Comparison of ENCODE assay signal across 26 cellular contexts in genomic region chr16:72044825-72045359, GRCh38. TPM values are rescaled to one million over a fixed set of nuclear protein-coding genes. Genes with fewer than 3 reads are reported as not detected.
DNase-seq lines count a peak whose midpoint lies in the region; ATAC-seq and TF ChIP-seq lines count a peak whose summit lies in the region.
"Had no signal": no experiment of that assay in that cellular context is flagged by ENCODE, and none has a peak within 500 bp of the region (broad histone marks: within the 10 kb centered on the region; RNA-seq: fewer than 3 reads in every experiment).

No MANE protein-coding gene starts in this region.

- peaks cover 10% of the 10 kb centered on the region for H3K9me3 Mint-ChIP-seq in CD8-positive, alpha-beta T cell

- peak; percentile 20 for DNase-seq in Karpas-422
- peak; percentile 18 for DNase-seq in islet precursor cell
- no peak for DNase-seq in CD8-positive, alpha-beta T cell
- DNase-seq in GM19238 (ENCODE audit: insufficient read length, low spot score) = no peak
- no peak for DNase-seq in erythroblast (lab: John Stamatoyannopoulos, UW)
- no peak for DNase-seq in NCI-H446 (lab: John Stamatoyannopoulos, UW)
- DNase-seq: 8988T; ACHN; AML-193; BE2C; Calu3; CD4-positive, alpha-beta T cell; COR-L47; DMS53; DMS79 treated with DMSO at 0.1 percent for 48 hours; GF-D8; H9 had no signal

- H3K9ac ChIP-seq in Karpas-422 (ENCODE audit: low read length) (no peak overlapping the region), liver (ENCODE audit: low read depth in 1 of 2, low read length in 2 of 2) (no peak overlapping the region)
- H3K9ac ChIP-seq: BLaER1 treated with 17β-estradiol and CSF1 and Interleukin-3, amounts not matched to agents 10 nM and 100 nM had no signal

- H3K27me3 Mint-ChIP-seq in CD8-positive, alpha-beta T cell (ENCODE audit: low read depth) = no peaks in the 10 kb centered on the region
- H3K27me3 Mint-ChIP-seq: CD4-positive, alpha-beta T cell had no signal

- H3K4me1 ChIP-seq in Karpas-422 (ENCODE audit: low read length) (no peaks in the 10 kb centered on the region), liver (ENCODE audit: control insufficient read depth in 4 of 4, insufficient read depth in 4 of 4, low read length in 3 of 4) (peaks cover 6 to 49% (median 21%) of the 10 kb centered on the region in 4 donors)
- no peaks in the 10 kb centered on the region for H3K4me1 ChIP-seq in CD8-positive, alpha-beta T cell (ENCODE audit: insufficient read depth, low read length)
- H3K4me1 ChIP-seq: A549, BE2C had no signal

- H3K27ac ChIP-seq in Karpas-422 (ENCODE audit: low read length) (no peak overlapping the region), liver (ENCODE audit: low read depth in 1 of 2, low read length in 2 of 2) (peak overlapping the region; percentile 88 to 95)
- no peak overlapping the region for H3K27ac ChIP-seq in CD8-positive, alpha-beta T cell (ENCODE audit: low read depth, low read length)
- H3K27ac ChIP-seq: A549; BLaER1 treated with 17β-estradiol and CSF1 and Interleukin-3, amounts not matched to agents 10 nM and 100 nM had no signal

- intact Hi-C loops in CD8-positive, alpha-beta T cell (cut with DNase I, micrococcal nuclease) = no loop called here

- H3K27ac Mint-ChIP-seq in CD8-positive, alpha-beta T cell = no peak overlapping the region
- H3K27ac Mint-ChIP-seq: CD14-positive monocyte; CD4-positive, alpha-beta T cell; GM23338; H9 had no signal

- POLR2A ChIA-PET in CD8-positive, alpha-beta T cell (lab: Charles Lee) = no interaction called here

- no peaks in the 10 kb centered on the region for H3K36me3 ChIP-seq in Karpas-422 (ENCODE audit: insufficient read depth, low read length)
- H3K36me3 ChIP-seq in liver (ENCODE audit: control insufficient read depth in 4 of 4, insufficient read depth in 3 of 4, low read depth in 1 of 4, low read length in 3 of 4) = no peaks in the 10 kb centered on the region
- peaks cover 4% of the 10 kb centered on the region for H3K36me3 ChIP-seq in CD8-positive, alpha-beta T cell (ENCODE audit: insufficient read depth, low read length)
- H3K36me3 ChIP-seq: BE2C had no signal

- CTCF ChIA-PET in CD8-positive, alpha-beta T cell (lab: Charles Lee) = no interaction called here

- no peak overlapping the region for H3K4me2 ChIP-seq in Karpas-422 (ENCODE audit: low read depth, low read length, poor library complexity, severe bottlenecking)
- H3K4me2 ChIP-seq: A549, GM23338 had no signal

- H3K79me2 ChIP-seq in Karpas-422 (ENCODE audit: low read length) = no peaks in the 10 kb centered on the region

- WGBS in liver = 29% methylated on average over 2 of the region's 2 CpGs

- H3K4me3 Mint-ChIP-seq in CD8-positive, alpha-beta T cell = no peak overlapping the region
- H3K4me3 Mint-ChIP-seq: CD14-positive monocyte; CD4-positive, alpha-beta T cell; GM23338; H9 had no signal

- H3K27me3 ChIP-seq in Karpas-422 (ENCODE audit: low read length) = no peaks in the 10 kb centered on the region
- no peaks in the 10 kb centered on the region for H3K27me3 ChIP-seq in liver (ENCODE audit: control insufficient read depth in 4 of 4, insufficient read depth in 4 of 4, low read length in 3 of 4)
- no peaks in the 10 kb centered on the region for H3K27me3 ChIP-seq in CD8-positive, alpha-beta T cell (ENCODE audit: insufficient read depth, low read length)
- H3K27me3 ChIP-seq: BE2C; BLaER1 treated with 17β-estradiol and CSF1 and Interleukin-3, amounts not matched to agents 10 nM and 100 nM had no signal

- H3K4me3 ChIP-seq in Karpas-422 (ENCODE audit: low read length) (no peak overlapping the region), liver (ENCODE audit: low read depth in 1 of 3, low read length in 3 of 3) (no peak overlapping the region)
- no peak overlapping the region for H3K4me3 ChIP-seq in CD8-positive, alpha-beta T cell (ENCODE audit: low read depth, low read length)
- H3K4me3 ChIP-seq: A549; BLaER1 treated with 17β-estradiol and CSF1 and Interleukin-3, amounts not matched to agents 10 nM and 100 nM; GM23338 had no signal

- no peak for TF ChIP-seq CTCF in liver (IDR thresholded peaks at IDR 0.05; ENCODE audit: low read depth, low read length, missing input control)
- TF ChIP-seq CTCF in CD8-positive, alpha-beta T cell (IDR thresholded peaks at IDR 0.05) = no peak

- no peak overlapping the region for H2AFZ ChIP-seq in Karpas-422 (ENCODE audit: low read length)
- H2AFZ ChIP-seq: GM23338 had no signal

- no peak for ATAC-seq in CD8-positive, alpha-beta T cell
- ATAC-seq: A549, GM23338, HCT116 had no signal

- peak; percentile 11 to 37 for TF ChIP-seq RAD21 in liver (IDR thresholded peaks at IDR 0.05)

- no peak for TF ChIP-seq POLR2A in erythroblast (IDR thresholded peaks at IDR 0.05; ENCODE audit: low read length)

- no peaks in the 10 kb centered on the region for H4K20me1 ChIP-seq in Karpas-422 (ENCODE audit: insufficient read depth, low read depth, low read length)
- H4K20me1 ChIP-seq: BLaER1 treated with 17β-estradiol and CSF1 and Interleukin-3, amounts not matched to agents 10 nM and 100 nM had no signal

- H3K9me3 ChIP-seq in Karpas-422 (ENCODE audit: low read length) (no peaks in the 10 kb centered on the region), liver (ENCODE audit: control insufficient read depth in 4 of 4, low read length in 3 of 4) (peaks cover 0 to 2% (median 0%) of the 10 kb centered on the region in 4 donors)
- H3K9me3 ChIP-seq in CD8-positive, alpha-beta T cell (ENCODE audit: low read length) = no peaks in the 10 kb centered on the region
- H3K9me3 ChIP-seq: A549, BE2C had no signal

- peaks cover 39% of the 10 kb centered on the region for H3K36me3 Mint-ChIP-seq in CD8-positive, alpha-beta T cell

- H3K9me2 ChIP-seq in Karpas-422 (replicated peaks; ENCODE audit: insufficient read depth, low read length) = no peaks in the 10 kb centered on the region

- no peaks in the 10 kb centered on the region for H3K4me1 Mint-ChIP-seq in CD8-positive, alpha-beta T cell (ENCODE audit: low read depth)
- H3K4me1 Mint-ChIP-seq: GM23338, H9 had no signal

TF ChIP-seq in liver, 16 proteins besides CTCF, POLR2A, EP300 and RAD21 (continues in another document):
- TF ChIP-seq HNF4A (conservative IDR thresholded peaks at IDR 0.05) (peak; percentile 79 to 91), HNF4G (IDR thresholded peaks at IDR 0.05) (no peak), SP1 (IDR thresholded peaks at IDR 0.05) (peak; percentile 74), ZBTB33 (IDR thresholded peaks at IDR 0.05) (peak; percentile 43), JUND (IDR thresholded peaks at IDR 0.05) (peak; percentile 42 to 62), MAX (IDR thresholded peaks at IDR 0.05) (peak; percentile 87), EGR1 (IDR thresholded peaks at IDR 0.05; ENCODE audit: low read depth in 2 of 2) (peak in 1 of 2 donors; percentile 45), NR2F2 (IDR thresholded peaks at IDR 0.05) (no peak), GABPA (IDR thresholded peaks at IDR 0.05 in 1 of 2, conservative IDR thresholded peaks at IDR 0.05 in 1 of 2) (no peak), FOXA2 (IDR thresholded peaks at IDR 0.05) (peak; percentile 83), ATF3 (IDR thresholded peaks at IDR 0.05) (no peak), RXRA (IDR thresholded peaks at IDR 0.05) (peak; percentile 51 to 83), YY1 (IDR thresholded peaks at IDR 0.05) (peak; percentile 89), FOXA1 (IDR thresholded peaks at IDR 0.05) (peak; percentile 26)

RNA-seq across cellular contexts. Expression of gene HP, which starts 9.4 kb away (rescaled TPM):
- total RNA-seq in Karpas-422 (2014; rRNA removed; shearing (Covaris generic); ENCODE audit: low replicate concordance) = not detected in 2 replicates
- over 10,000 TPM; 13,922 to 117,679 TPM for total RNA-seq in liver
- polyA plus RNA-seq in liver = over 10,000 TPM; 42,039 to 64,932 TPM
- not detected for total RNA-seq in CD8-positive, alpha-beta T cell
- total RNA-seq: Calu3; CD4-positive, alpha-beta T cell; Daoy; G401; GM23338; H9 had no signal

RNA-seq across cellular contexts. Expression of gene HPR, which starts 18.1 kb away (rescaled TPM):
- total RNA-seq in Karpas-422 (2014; rRNA removed; shearing (Covaris generic); ENCODE audit: low replicate concordance) = not detected in 2 replicates
- total RNA-seq in liver = 100 to 1,000 TPM in 1 of 2 donors, 10 to 100 TPM in 1; 94.5 to 129 TPM
- polyA plus RNA-seq in liver = 1,000 to 10,000 TPM in 1 of 2 donors, 100 to 1,000 TPM in 1; 201 to 1,958 TPM
- not detected for total RNA-seq in CD8-positive, alpha-beta T cell
- total RNA-seq: Calu3; CD4-positive, alpha-beta T cell; Daoy; G401; GM23338; H4; H9 had no signal
- polyA plus RNA-seq: A549, CD14-positive monocyte, GM23338 had no signal

RNA-seq across cellular contexts. Expression of gene DHODH, which starts 36.3 kb away (rescaled TPM):
- total RNA-seq in Karpas-422 (2014; rRNA removed; shearing (Covaris generic); ENCODE audit: low replicate concordance) = 7.6 and 14.2 TPM in 2 replicates
- total RNA-seq in liver = 100 to 1,000 TPM in 1 of 2 donors, 10 to 100 TPM in 1; 14.4 to 150 TPM
- polyA plus RNA-seq in liver = 10 to 100 TPM; 62.7 to 96.1 TPM
- 1 to 10 TPM; 2.4 to 3.0 TPM for total RNA-seq in CD8-positive, alpha-beta T cell

RNA-seq across cellular contexts. Expression of gene PKD1L3, which starts 44.7 kb away (rescaled TPM):
- not detected in 2 replicates for total RNA-seq in Karpas-422 (2014; rRNA removed; shearing (Covaris generic); ENCODE audit: low replicate concordance)
- 1 to 10 TPM; 1.2 to 3.3 TPM for total RNA-seq in liver
- under 1 TPM; 0.15 to 0.57 TPM for polyA plus RNA-seq in liver
- not detected for total RNA-seq in CD8-positive, alpha-beta T cell
- total RNA-seq: Calu3; CD4-positive, alpha-beta T cell; Daoy; G401; GM23338; H4; H9 had no signal
- polyA plus RNA-seq: CD14-positive monocyte, GM23338 had no signal

RNA-seq across cellular contexts. Expression of gene TXNL4B, which starts 48.5 kb away (rescaled TPM):
- total RNA-seq in Karpas-422 (2014; rRNA removed; shearing (Covaris generic); ENCODE audit: low replicate concordance) = 11.7 and 15.2 TPM in 2 replicates
- 10 to 100 TPM in 1 of 2 donors, 1 to 10 TPM in 1; 5.0 to 11.6 TPM for total RNA-seq in liver
- polyA plus RNA-seq in liver = 1 to 10 TPM; 6.6 to 8.4 TPM
- total RNA-seq in CD8-positive, alpha-beta T cell = 10 to 100 TPM; 16.7 to 18.3 TPM

Comparison
In these comparisons a context has a peak if more than half of its experiments do, and no peak if none do; other contexts are left out.
1. DNase-seq: peak in Karpas-422 (single experiment) and islet precursor cell (single experiment); none in CD8-positive, alpha-beta T cell (0 of 7), GM19238 (single experiment), erythroblast (0 of 2) and NCI-H446 (0 of 2).
2. H3K27ac ChIP-seq: peak in liver (2 of 2); none in Karpas-422 (single experiment) and CD8-positive, alpha-beta T cell (single experiment).
3. RNA of gene HP, which starts 9.4 kb away (total RNA-seq): 13,922 to 117,679 TPM in liver; not detected in CD8-positive, alpha-beta T cell and not detected in Karpas-422; every median in the first group is over 1,000 times any median in the second.
4. RNA of gene HPR, which starts 18.1 kb away (total RNA-seq): 94.5 to 129 TPM in liver; not detected in Karpas-422 and not detected in CD8-positive, alpha-beta T cell; every median in the first group is over 10 times any median in the second.